26 cellular contexts compared by ENCODE assay signal in the genomic region with DNA sequence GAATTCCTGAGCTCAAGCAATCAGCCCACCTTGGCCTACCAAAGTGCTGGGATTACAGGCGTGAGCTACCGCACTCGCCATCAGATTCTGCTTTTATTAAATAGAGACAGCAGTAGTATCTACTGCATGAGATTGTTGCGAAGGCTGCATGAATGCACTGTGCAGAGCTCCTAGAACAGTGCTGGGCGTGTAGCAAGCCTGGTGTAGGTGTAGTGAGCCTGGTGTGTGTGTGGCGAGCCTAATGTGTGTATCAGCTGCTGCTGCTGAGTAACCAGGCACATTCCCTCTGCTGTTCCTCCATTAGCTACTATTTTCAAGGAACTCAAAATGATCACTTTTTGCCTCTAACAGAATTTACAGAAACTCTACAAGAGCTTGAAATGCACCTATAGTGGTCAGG.
"Had no signal": no experiment of that assay in that cellular context is flagged by ENCODE, and none has a peak within 500 bp of the region (broad histone marks: within the 10 kb centered on the region; RNA-seq: fewer than 3 reads in every experiment).

No MANE protein-coding gene starts in this region.

- DNase-seq: colonic mucosa; effector CD8-positive, alpha-beta T cell; endodermal cell; foreskin keratinocyte; heart right ventricle; hippocampal formation; left cardiac atrium; left lung; mesendoderm; midbrain; naive thymus-derived CD8-positive, alpha-beta T cell; nephron progenitor cell; occipital lobe; ovary; posterior cingulate gyrus; sigmoid colon; stimulated activated CD4-positive, alpha-beta T cell treated with anti-CD3 and anti-CD28 coated beads, Interleukin-2, amount 100 ng/mL, for 24 hours; stimulated activated CD4-positive, alpha-beta T cell treated with anti-CD3 and anti-CD28 coated beads, Interleukin-4, amount 100 ng/mL, for 24 hours; stimulated activated naive CD4-positive, alpha-beta T cell treated with Interleukin-2 at 50 U/mL for 16 hours; stomach; thyroid gland had no signal

- H3K27ac ChIP-seq: colonic mucosa, epithelial cell of prostate, foreskin keratinocyte, gastroesophageal sphincter, left lung, ovary, right atrium auricular region, sigmoid colon, stomach, thyroid gland had no signal

- H3K4me3 ChIP-seq: colonic mucosa, gastroesophageal sphincter, heart right ventricle, left lung, ovary, right atrium auricular region, sigmoid colon, stomach, thyroid gland had no signal

- H3K36me3 ChIP-seq: colonic mucosa, gastroesophageal sphincter, heart right ventricle, left lung, ovary, right atrium auricular region, sigmoid colon, stomach, thyroid gland had no signal

- H3K9me3 ChIP-seq: colonic mucosa, gastroesophageal sphincter, heart right ventricle, left lung, ovary, right atrium auricular region, sigmoid colon, stomach, thyroid gland had no signal

- H3K4me1 ChIP-seq: colonic mucosa, foreskin keratinocyte had no signal

- H3K27me3 ChIP-seq: colonic mucosa, foreskin keratinocyte, gastroesophageal sphincter, heart right ventricle, left lung, ovary, right atrium auricular region, sigmoid colon, stomach, thyroid gland had no signal

- ATAC-seq: esophagus mucosa; foreskin keratinocyte; gastroesophageal sphincter; left cardiac atrium; left lung; naive thymus-derived CD8-positive, alpha-beta T cell; stimulated activated effector memory CD8-positive, alpha-beta T cell treated with anti-CD3 and anti-CD28 coated beads, Interleukin-12 subunit alpha, Interleukin-12 subunit beta, amount 100 ng/mL, for 72 hours had no signal
